ENCODE assay signal across 8 cellular contexts in genomic region chr3:52055537-52056351, GRCh38. TPM values are rescaled to one million over a fixed set of nuclear protein-coding genes. Genes with fewer than 3 reads are reported as not detected.
DNase-seq lines count a peak whose midpoint lies in the region; ATAC-seq and TF ChIP-seq lines count a peak whose summit lies in the region.

No MANE protein-coding gene starts in this region.

- peak overlapping the region; percentile 86 for H3K4me3 ChIP-seq in fibroblast of mammary gland (ENCODE audit: control insufficient read depth, low read depth, low read length)
- peak overlapping the region; percentile 60 to 90 for H3K4me3 ChIP-seq in uterus

- H2BK12ac ChIP-seq in H9 (ENCODE audit: insufficient read length, low read depth, low read length) = no peak overlapping the region

- no peak overlapping the region for H4K91ac ChIP-seq in H9 (ENCODE audit: insufficient read length, low read depth, low read length)

- no peaks in the 10 kb centered on the region for H4K20me1 ChIP-seq in H9 (ENCODE audit: control insufficient read depth, insufficient read depth, insufficient read length)

- peak overlapping the region; percentile 63 for H3K4me2 ChIP-seq in H9 (ENCODE audit: insufficient read depth, insufficient read length, low read length)

- H3K36me3 Mint-ChIP-seq in H9 (ENCODE audit: insufficient read depth in 1 of 3, low read depth in 3 of 3) = peaks cover 9 to 26% (median 18%) of the 10 kb centered on the region in 3 experiments; a peak in 6 of 7 replicates
- no peaks in the 10 kb centered on the region for H3K36me3 Mint-ChIP-seq in activated T-cell treated with anti-CD3 and anti-CD28 coated beads, Interleukin-2, amount 50 U/mL, for 72 hours (ENCODE audit: insufficient read depth in 2 of 2)
- H3K36me3 Mint-ChIP-seq in neural crest cell (ENCODE audit: low read depth) = no peaks in the 10 kb centered on the region

- no peak overlapping the region for H2BK20ac ChIP-seq in H9 (ENCODE audit: low read depth, low read length, poor library complexity, severe bottlenecking)

- no peak overlapping the region for H3K27ac Mint-ChIP-seq in H9
- H3K27ac Mint-ChIP-seq in activated T-cell treated with anti-CD3 and anti-CD28 coated beads, Interleukin-2, amount 50 U/mL, for 72 hours = peak overlapping the region; percentile 70
- H3K27ac Mint-ChIP-seq in neural crest cell (ENCODE audit: unreplicated experiment) = no peak overlapping the region

- no peaks in the 10 kb centered on the region for H3K9me3 Mint-ChIP-seq in H9
- H3K9me3 Mint-ChIP-seq in activated T-cell treated with anti-CD3 and anti-CD28 coated beads, Interleukin-2, amount 50 U/mL, for 72 hours = no peaks in the 10 kb centered on the region
- no peaks in the 10 kb centered on the region for H3K9me3 Mint-ChIP-seq in neural crest cell

- H3K56ac ChIP-seq in H9 (ENCODE audit: insufficient read length, low read depth, low read length) = no peak overlapping the region

- no peak overlapping the region for H4K8ac ChIP-seq in H9 (replicated peaks; ENCODE audit: insufficient read length, low read depth, low read length)

- no peak overlapping the region for H3K27ac ChIP-seq in H9 (ENCODE audit: insufficient read length, low read depth, low read length)
- peak overlapping the region; percentile 89 to 94 for H3K27ac ChIP-seq in uterus

- peak overlapping the region; percentile 23 for H3K18ac ChIP-seq in H9 (ENCODE audit: insufficient read length, low read depth, low read length)

- no peak overlapping the region for H2BK5ac ChIP-seq in H9 (ENCODE audit: insufficient read length, low read length)

- no peaks in the 10 kb centered on the region for H3K79me1 ChIP-seq in H9 (ENCODE audit: insufficient read depth, low read depth, low read length, poor library complexity, severe bottlenecking)

- H2AFZ ChIP-seq in H9 (ENCODE audit: low read length) = no peak overlapping the region

- H2AK5ac ChIP-seq in H9 (ENCODE audit: insufficient read length, low read length) = no peak overlapping the region

- peak overlapping the region; percentile 32; the same call in 1 of the 2 replicates for H3K14ac ChIP-seq in H9 (ENCODE audit: insufficient read depth, low read length)

- H3K4me1 Mint-ChIP-seq in H9 (peaks cover 15 to 28% of the 10 kb centered on the region in 2 experiments), neural crest cell (peaks cover 27% of the 10 kb centered on the region)
- peaks cover 38% of the 10 kb centered on the region for H3K4me1 Mint-ChIP-seq in activated T-cell treated with anti-CD3 and anti-CD28 coated beads, Interleukin-2, amount 50 U/mL, for 72 hours (ENCODE audit: low read depth)

- H3T11ph ChIP-seq in H9 (ENCODE audit: low read length) = no peak overlapping the region

- intact Hi-C loops in uterus (cut with DNase I; ENCODE audit: low total_unique reads) = no loop called here

- peak in 1 of 2 donors; percentile 13 for TF ChIP-seq POLR2A in uterus (IDR thresholded peaks at IDR 0.05)

- TF ChIP-seq CTCF in H9 (conservative IDR thresholded peaks at IDR 0.05) (peak; percentile 21), fibroblast of mammary gland (conservative IDR thresholded peaks at IDR 0.05; ENCODE audit: control insufficient read depth, insufficient read depth, low read depth, low read length) (no peak), neural crest cell (conservative IDR thresholded peaks at IDR 0.05) (peak; percentile 29), uterus (IDR thresholded peaks at IDR 0.05) (peak in 2 of 4 experiments; percentile 26 to 27)

- H3K27me3 Mint-ChIP-seq in H9 (ENCODE audit: low read depth) = peaks cover 20% of the 10 kb centered on the region
- H3K27me3 Mint-ChIP-seq in activated T-cell treated with anti-CD3 and anti-CD28 coated beads, Interleukin-2, amount 50 U/mL, for 72 hours (ENCODE audit: low read depth) = no peaks in the 10 kb centered on the region
- H3K27me3 Mint-ChIP-seq in neural crest cell (ENCODE audit: low read depth) = no peaks in the 10 kb centered on the region

- H3K9me3 ChIP-seq in H9 (ENCODE audit: control insufficient read depth, low read depth, low read length) (no peaks in the 10 kb centered on the region), uterus (no peaks in the 10 kb centered on the region)

- ATAC-seq in activated T-cell treated with anti-CD3 and anti-CD28 coated beads, Interleukin-2, amount 50 U/mL, for 72 hours (replicated peaks in 1 of 2) = peak; percentile 23

- H2BK120ac ChIP-seq in H9 (ENCODE audit: low read depth, low read length, poor library complexity, severe bottlenecking) = no peak overlapping the region

- WGBS in H9 (ENCODE audit: extremely low coverage, insufficient read length, low lambda C conversion rate) = no CpG with 5 or more reads among the region's 94 CpGs

- H3K79me2 ChIP-seq in H9 (ENCODE audit: insufficient read depth, low read length) = no peaks in the 10 kb centered on the region

- no peak overlapping the region for H3K23ac ChIP-seq in H9 (ENCODE audit: insufficient read length, low read depth, low read length)

- H4K5ac ChIP-seq in H9 (ENCODE audit: insufficient read length, low read depth, low read length) = no peak overlapping the region

- no peaks in the 10 kb centered on the region for H3K36me3 ChIP-seq in uterus

- DNase-seq in GM03348 (ENCODE audit: low spot score) = peak; percentile 58
- DNase-seq in H9 = peak; percentile 71
- peak; percentile 56 for DNase-seq in NCI-H69 (lab: John Stamatoyannopoulos, UW)
- peak; percentile 69 to 70 for DNase-seq in activated T-cell treated with anti-CD3 and anti-CD28 coated beads, Interleukin-2, amount 50 U/mL, for 72 hours
- peak; percentile 53 for DNase-seq in fibroblast of mammary gland (ENCODE audit: low read depth)
- DNase-seq in neural crest cell (ENCODE audit: low read depth, low spot score) = peak; percentile 48
- peak in 1 of 2 donors; percentile 53 for DNase-seq in uterus
- DNase-seq in NCI-H187 (lab: John Stamatoyannopoulos, UW) = no peak

- no peak overlapping the region for H2BK15ac ChIP-seq in H9 (ENCODE audit: low read depth, low read length)

- H3K4ac ChIP-seq in H9 (ENCODE audit: low read depth, low read length) = no peak overlapping the region

- H3K27me3 ChIP-seq in H9 (ENCODE audit: insufficient read depth, low read length) (no peaks in the 10 kb centered on the region; the same call in 1 of the 2 replicates), uterus (no peaks in the 10 kb centered on the region)

- H3K4me3 Mint-ChIP-seq in H9 (peak overlapping the region; percentile 77 to 86), neural crest cell (peak overlapping the region; percentile 93)
- H3K4me3 Mint-ChIP-seq in activated T-cell treated with anti-CD3 and anti-CD28 coated beads, Interleukin-2, amount 50 U/mL, for 72 hours = peak overlapping the region; percentile 91

- no peak overlapping the region for H3K9ac ChIP-seq in H9 (ENCODE audit: extremely low read depth, insufficient read length, low read length)

- H3K23me2 ChIP-seq in H9 (ENCODE audit: insufficient read length, low read depth, low read length, poor library complexity, severe bottlenecking) = peaks cover 13% of the 10 kb centered on the region

- H3K4me1 ChIP-seq in H9 (ENCODE audit: insufficient read depth, low read length) = peaks cover 5% of the 10 kb centered on the region; the same call in 1 of the 2 replicates
- peaks cover 0 to 37% of the 10 kb centered on the region in 2 donors for H3K4me1 ChIP-seq in uterus

RNA-seq across cellular contexts. Expression of gene DUSP7, which starts 0.6 kb away (rescaled TPM):
- total RNA-seq in H9 (2021) (23.5 and 24.0 TPM in 2 replicates), neural crest cell (24.2 and 24.3 TPM in 2 replicates), uterus (10 to 100 TPM in 3 of 4 donors, 1 to 10 TPM in 1; 5.6 to 39.1 (median 12.3) TPM)
- 10 to 100 TPM; 12.8 to 15.7 TPM for total RNA-seq in activated T-cell treated with anti-CD3 and anti-CD28 coated beads, Interleukin-2, amount 50 U/mL, for 72 hours

Comparison
In these comparisons a context has a peak if more than half of its experiments do, and no peak if none do; other contexts are left out.
1. DNase-seq: peak in GM03348 (single experiment), H9 (single experiment), NCI-H69 (single experiment), activated T-cell treated with anti-CD3 and anti-CD28 coated beads, Interleukin-2, amount 50 U/mL, for 72 hours (2 of 2), fibroblast of mammary gland (single experiment) and neural crest cell (single experiment); none in NCI-H187 (0 of 2).
2. Peak in every context shown above with its lines, with median percentiles within 50 percentile points of each other: H3K4me3 Mint-ChIP-seq.